Comparison of ENCODE assay signal across 23 cellular contexts in genomic region chr10:75465110-75465509, GRCh38. TPM values are rescaled to one million over a fixed set of nuclear protein-coding genes. Genes with fewer than 3 reads are reported as not detected.
DNase-seq lines count a peak whose midpoint lies in the region; ATAC-seq, FAIRE-seq and TF ChIP-seq lines count a peak whose summit lies in the region.
"Had no signal": no experiment of that assay in that cellular context is flagged by ENCODE, and none has a peak within 500 bp of the region (broad histone marks: within the 10 kb centered on the region; RNA-seq: fewer than 3 reads in every experiment).

No MANE protein-coding gene starts in this region.

- no peak overlapping the region for H2BK15ac ChIP-seq in H1 (ENCODE audit: low read length)

- no peaks in the 10 kb centered on the region for H3K23me2 ChIP-seq in H1 (ENCODE audit: low read depth, low read length)

- POLR2A ChIA-PET in SK-N-SH (lab: Yijun Ruan, JAX) = no interaction called here
- POLR2A ChIA-PET in H1 (lab: Charles Lee; ENCODE audit: partially characterized antibody) = no interaction called here

- no peak for FAIRE-seq in H1 (lab: Jason Lieb, UNC)
- FAIRE-seq: endometrium had no signal

- no peaks in the 10 kb centered on the region for H3K79me1 ChIP-seq in H1 (ENCODE audit: low read depth, low read length)

- no peak overlapping the region for H2AK5ac ChIP-seq in H1 (ENCODE audit: low read depth, low read length)

- H3K9me2 ChIP-seq in SK-N-SH = no peaks in the 10 kb centered on the region

- no peak overlapping the region for H3K18ac ChIP-seq in H1 (ENCODE audit: extremely low read depth, low read length)

- peaks cover 5% of the 10 kb centered on the region in 2 experiments; a peak in 1 of 4 replicates for H3K4me1 ChIP-seq in SK-N-SH (ENCODE audit: control insufficient read depth in 1 of 2, insufficient read depth in 2 of 2, low read depth in 1 of 2, low read length in 1 of 2)
- H3K4me1 ChIP-seq in H1 (replicated peaks in 1 of 4; ENCODE audit: control insufficient read depth in 3 of 4, insufficient read depth in 4 of 4, low read length in 3 of 4) = peaks cover 3 to 14% (median 9%) of the 10 kb centered on the region in 4 experiments; a peak in 6 of 7 replicates
- H3K4me1 ChIP-seq in muscle layer of duodenum (ENCODE audit: control insufficient read depth in 1 of 2, insufficient read depth in 2 of 2, low read length in 2 of 2) = peaks cover 24 to 42% of the 10 kb centered on the region in 2 donors
- peaks cover 6% of the 10 kb centered on the region for H3K4me1 ChIP-seq in body of pancreas
- H3K4me1 ChIP-seq: BE2C, colonic mucosa had no signal

- H2BK120ac ChIP-seq in H1 (replicated peaks; ENCODE audit: low read depth, low read length) = no peak overlapping the region

- no peak overlapping the region for H4K91ac ChIP-seq in H1 (replicated peaks; ENCODE audit: insufficient read length, low read length)

- no peak overlapping the region for H3K4ac ChIP-seq in H1 (replicated peaks; ENCODE audit: insufficient read length, low read depth, low read length)

- no peak for DNase-seq in SK-N-SH
- DNase-seq in H1 (ENCODE audit: low read depth in 1 of 2, low spot score in 2 of 2) = no peak
- DNase-seq in activated CD4-positive, alpha-beta T cell treated with anti-CD3 and anti-CD28 coated beads for 48 hours = no peak
- no peak for DNase-seq in NCI-H2107 (lab: John Stamatoyannopoulos, UW)
- DNase-seq in body of pancreas = no peak
- DNase-seq: 8988T; activated T-cell treated with anti-CD3 and anti-CD28 coated beads, Interleukin-2, amount 50 U/mL, for 72 hours; BE2C; colonic mucosa; COR-L47; GM23248; mesendoderm; NCI-H146; NCI-H82; Peyer's patch had no signal

- H3K4me2 ChIP-seq in SK-N-SH (no peak overlapping the region), H1 (ENCODE audit: insufficient read depth in 1 of 2, low read depth in 2 of 2, low read length in 2 of 2) (no peak overlapping the region)

- WGBS in SK-N-SH (ENCODE audit: low lambda C conversion rate) = 89% methylated on average over 6 of the region's 6 CpGs
- 78% methylated on average over 6 of the region's 6 CpGs; no CpG with 5 or more reads in 1 of the 2 experiments for WGBS in H1 (ENCODE audit: extremely low coverage in 1 of 2, insufficient coverage in 1 of 2, insufficient read length in 1 of 2, insufficient replicate concordance in 2 of 2, low coverage in 1 of 2, low lambda C conversion rate in 2 of 2, missing lambda C conversion rate in 1 of 2), 2 experiments
- WGBS in body of pancreas, 2 donors = 69 to 82% methylated on average over 6 of the region's 6 CpGs

- no peak overlapping the region for H3K23ac ChIP-seq in H1 (ENCODE audit: insufficient read length)

- no peak overlapping the region for H3K14ac ChIP-seq in H1 (ENCODE audit: insufficient read length)

- H2BK12ac ChIP-seq in H1 (ENCODE audit: low read depth, low read length) = no peak overlapping the region

- H3K27me3 ChIP-seq in SK-N-SH (ENCODE audit: insufficient read depth) (no peaks in the 10 kb centered on the region), H1 (replicated peaks in 1 of 4; ENCODE audit: control insufficient read depth in 3 of 4, extremely low read depth in 1 of 4, insufficient read depth in 3 of 4, low read length in 3 of 4) (no peaks in the 10 kb centered on the region; a peak in 1 of 7 replicates), muscle layer of duodenum (ENCODE audit: low read depth, low read length) (no peaks in the 10 kb centered on the region), body of pancreas (no peaks in the 10 kb centered on the region)
- H3K27me3 ChIP-seq: BE2C, colonic mucosa, Peyer's patch had no signal

- H3K9me3 ChIP-seq in SK-N-SH (no peaks in the 10 kb centered on the region), H1 (ENCODE audit: insufficient read depth in 2 of 2, low read depth in 1 of 2, low read length in 1 of 2) (no peaks in the 10 kb centered on the region), muscle layer of duodenum (ENCODE audit: control insufficient read depth in 1 of 2, low read length in 2 of 2) (no peaks in the 10 kb centered on the region), body of pancreas (no peaks in the 10 kb centered on the region)
- H3K9me3 ChIP-seq: BE2C, colonic mucosa, Peyer's patch had no signal

- no peaks in the 10 kb centered on the region for H4K20me1 ChIP-seq in SK-N-SH (ENCODE audit: insufficient read depth)
- no peaks in the 10 kb centered on the region for H4K20me1 ChIP-seq in H1 (replicated peaks in 1 of 2; ENCODE audit: control insufficient read depth in 1 of 2, insufficient read depth in 2 of 2, low read length in 2 of 2)

- CTCF ChIA-PET in SK-N-SH (lab: Yijun Ruan, JAX) = no interaction called here
- CTCF ChIA-PET in H1 (lab: Charles Lee; ENCODE audit: partially characterized antibody) = no interaction called here

- intact Hi-C loops in body of pancreas (cut with DNase I) = no loop called here

- H3K79me2 ChIP-seq in SK-N-SH (ENCODE audit: insufficient read depth) (no peaks in the 10 kb centered on the region), H1 (ENCODE audit: control insufficient read depth in 1 of 2, insufficient read depth in 2 of 2, low read length in 2 of 2) (no peaks in the 10 kb centered on the region)

- H2BK5ac ChIP-seq in H1 (ENCODE audit: low read depth, low read length) = no peak overlapping the region

- H3F3A ChIP-seq in SK-N-SH (replicated peaks; ENCODE audit: insufficient read depth) = no peaks in the 10 kb centered on the region

- TF ChIP-seq EP300 in SK-N-SH (IDR thresholded peaks at IDR 0.05; ENCODE audit: borderline replicate concordance in 1 of 2, low read depth in 1 of 2, low read length in 1 of 2) (no peak), H1 (IDR thresholded peaks at IDR 0.05; ENCODE audit: borderline replicate concordance in 1 of 2, low read depth in 2 of 2, low read length in 2 of 2) (no peak)

- H2AFZ ChIP-seq in SK-N-SH (ENCODE audit: low read depth) (0 out of 2 replicates have a peak overlapping the region, but pooled peaks have one; percentile 37), H1 (ENCODE audit: low read length) (0 out of 2 replicates have a peak overlapping the region, but pooled peaks have one; percentile 25)
- H2AFZ ChIP-seq: GM23248 had no signal

- no peak overlapping the region for H2BK20ac ChIP-seq in H1 (ENCODE audit: low read length)

- H3K9ac ChIP-seq in SK-N-SH = no peak overlapping the region
- H3K9ac ChIP-seq in H1 (replicated peaks in 1 of 4; ENCODE audit: extremely low read depth in 1 of 4, low read depth in 3 of 4, low read length in 3 of 4) = no peak overlapping the region
- H3K9ac ChIP-seq: GM23248 had no signal

- H3K56ac ChIP-seq in H1 (replicated peaks; ENCODE audit: insufficient read length, low read depth, low read length) = no peak overlapping the region

- no peak overlapping the region for H4K8ac ChIP-seq in H1 (ENCODE audit: extremely low read depth, insufficient read depth, low read length)

- TF ChIP-seq RAD21 in SK-N-SH (IDR thresholded peaks at IDR 0.05; ENCODE audit: low read length) = no peak
- TF ChIP-seq RAD21 in H1 (IDR thresholded peaks at IDR 0.05 in 1 of 2, conservative IDR thresholded peaks at IDR 0.05 in 1 of 2; ENCODE audit: low read depth in 2 of 2, low read length in 2 of 2) = no peak

- no peak overlapping the region for H3K4me3 ChIP-seq in SK-N-SH (ENCODE audit: low read depth in 2 of 2, low read length in 1 of 2)
- H3K4me3 ChIP-seq in H1 (ENCODE audit: extremely low read depth in 1 of 4, insufficient read depth in 2 of 4, low read depth in 3 of 4, low read length in 4 of 4) = no peak overlapping the region
- no peak overlapping the region for H3K4me3 ChIP-seq in muscle layer of duodenum (ENCODE audit: low read depth in 1 of 2, low read length in 2 of 2)
- H3K4me3 ChIP-seq in body of pancreas = no peak overlapping the region
- H3K4me3 ChIP-seq: colonic mucosa, GM23248, Peyer's patch, SK-N-MC had no signal

- no peak overlapping the region for H3K27ac ChIP-seq in SK-N-SH (ENCODE audit: low read depth in 2 of 2, low read length in 1 of 2)
- H3K27ac ChIP-seq in H1 (ENCODE audit: low read depth, low read length) = no peak overlapping the region
- peak overlapping the region; percentile 4 for H3K27ac ChIP-seq in muscle layer of duodenum (ENCODE audit: low read length)
- peak overlapping the region in 1 of 4 donors; percentile 0 for H3K27ac ChIP-seq in body of pancreas
- H3K27ac ChIP-seq: colonic mucosa, GM23248, Peyer's patch, SK-N-MC had no signal

- ATAC-seq in SK-N-SH treated with all-trans-retinoic acid at 6 μM for 48 hours = no peak
- ATAC-seq in body of pancreas = no peak
- ATAC-seq in HG02798 (IDR thresholded peaks at IDR 0.05; ENCODE audit: poor library complexity, unreplicated experiment) = no peak
- ATAC-seq: activated CD4-positive, CD25-positive, alpha-beta regulatory T cell treated with anti-CD3 and anti-CD28 coated beads, Interleukin-2, amount 50 U/mL, for 24 hours; activated T-cell treated with anti-CD3 and anti-CD28 coated beads, Interleukin-2, amount 50 U/mL, for 72 hours had no signal

- TF ChIP-seq POLR2A in H1 (IDR thresholded peaks at IDR 0.05; ENCODE audit: control extremely low read depth in 1 of 2, low read depth in 2 of 2, low read length in 2 of 2) = no peak
- no peak for TF ChIP-seq POLR2A in body of pancreas (IDR thresholded peaks at IDR 0.05)

- H4K5ac ChIP-seq in H1 (ENCODE audit: insufficient read length, low read depth, low read length) = no peak overlapping the region

- TF ChIP-seq CTCF in SK-N-SH (IDR thresholded peaks at IDR 0.05) (no peak), H1 (IDR thresholded peaks at IDR 0.05; ENCODE audit: control extremely low read depth in 1 of 3, insufficient read depth in 1 of 3, low read depth in 1 of 3, low read length in 3 of 3) (no peak), body of pancreas (IDR thresholded peaks at IDR 0.05) (no peak)

- H3K36me3 ChIP-seq in SK-N-SH (replicated peaks in 1 of 2; ENCODE audit: control insufficient read depth in 1 of 2, insufficient read depth in 2 of 2, low read length in 1 of 2) (no peaks in the 10 kb centered on the region), H1 (ENCODE audit: control insufficient read depth in 2 of 4, insufficient read depth in 4 of 4, low read length in 3 of 4) (no peaks in the 10 kb centered on the region), muscle layer of duodenum (ENCODE audit: control insufficient read depth in 1 of 2, insufficient read depth in 2 of 2, low read length in 2 of 2) (no peaks in the 10 kb centered on the region), body of pancreas (replicated peaks in 1 of 2; ENCODE audit: insufficient read depth in 1 of 2, low read depth in 2 of 2) (no peaks in the 10 kb centered on the region)
- H3K36me3 ChIP-seq: BE2C, colonic mucosa, Peyer's patch had no signal

RNA-seq across cellular contexts. Expression of gene LRMDA, which starts 33.7 kb away (rescaled TPM):
- polyA plus RNA-seq in SK-N-SH (2012; rRNA removed) (0.37 and 0.95 TPM in 2 replicates), H1 (2011; rRNA removed) (0.52 and 2.8 TPM in 2 replicates)
- polyA plus RNA-seq in SK-N-SH (2012; cell fraction: cytosol; rRNA removed) = 0.08 and 0.41 TPM in 2 replicates
- 0.13 and 0.32 TPM in 2 replicates for polyA plus RNA-seq in SK-N-SH (2012; cell fraction: nucleus; rRNA removed)
- 0.86 and 2.4 TPM in 2 replicates for total RNA-seq in H1 (2021; fragmentation: NEBNext Ultra II Directional; extraction: Animal tissue kit (Norgen Biotek cat#: 25700))
- 1.9 TPM for polyA plus RNA-seq in H1 (2011; cell fraction: cytosol; rRNA removed)
- 2.3 TPM for polyA plus RNA-seq in H1 (2011; cell fraction: nucleus; rRNA removed)
- 1.3 to 4.1 TPM (median 3.0 TPM) in 4 replicates for polyA plus RNA-seq in H1 (2012, experiment 1 of 2)
- polyA plus RNA-seq in H1 (2012, experiment 2 of 2) = 0.24 TPM
- 0.24 TPM for polyA plus RNA-seq in H1 (2013, experiment 1 of 2)
- 0.39 TPM for polyA plus RNA-seq in H1 (2013, experiment 2 of 2)
- 0.63 and 4.4 TPM in 2 replicates for polyA minus RNA-seq in H1 (2011; rRNA and poly(A)+ RNA removed)
- 1.1 TPM for polyA minus RNA-seq in H1 (2011; cell fraction: cytosol; rRNA and poly(A)+ RNA removed)
- polyA minus RNA-seq in H1 (2011; cell fraction: nucleus; rRNA and poly(A)+ RNA removed) = 5.4 TPM
- total RNA-seq in body of pancreas = 10 to 100 TPM; 12.2 to 25.4 TPM
- total RNA-seq: activated CD8-positive, alpha-beta memory T cell treated with anti-CD3 and anti-CD28 coated beads for 36 hours; activated T-cell treated with anti-CD3 and anti-CD28 coated beads, Interleukin-2, amount 50 U/mL, for 72 hours; GM23248; LHCN-M2 had no signal
